8 cellular contexts compared by ENCODE assay signal in genomic region chr22:24189249-24190158, GRCh38. TPM values are rescaled to one million over a fixed set of nuclear protein-coding genes. Genes with fewer than 3 reads are reported as not detected.
DNase-seq lines count a peak whose midpoint lies in the region; ATAC-seq and TF ChIP-seq lines count a peak whose summit lies in the region.

No MANE protein-coding gene starts in this region.

- H3K4me2 ChIP-seq in neuronal stem cell (ENCODE audit: insufficient read depth, low read length, poor library complexity, severe bottlenecking) = no peak overlapping the region

- H3K9me3 ChIP-seq in neuronal stem cell (replicated peaks in 1 of 2; ENCODE audit: control insufficient read depth in 2 of 2, insufficient read depth in 1 of 2, low read depth in 1 of 2, low read length in 2 of 2) = peaks cover 0 to 2% of the 10 kb centered on the region in 2 donors
- no peaks in the 10 kb centered on the region for H3K9me3 ChIP-seq in aorta (ENCODE audit: control insufficient read depth, low read length)

- H2AK5ac ChIP-seq in neuronal stem cell (ENCODE audit: low read depth, low read length) = peak overlapping the region; percentile 92

- peak; percentile 93 for ATAC-seq in aorta (ENCODE audit: low FRiP score)

- H3K4ac ChIP-seq in neuronal stem cell (ENCODE audit: low read length) = peak overlapping the region; percentile 23

- H3K23ac ChIP-seq in neuronal stem cell (ENCODE audit: low read depth, low read length, poor library complexity) = peak overlapping the region; percentile 3

- H2BK15ac ChIP-seq in neuronal stem cell (ENCODE audit: low read length) = peak overlapping the region; percentile 83

- H3K9ac ChIP-seq in neuronal stem cell (ENCODE audit: low read depth, low read length, poor library complexity) = peak overlapping the region; percentile 76

- H2BK5ac ChIP-seq in neuronal stem cell (ENCODE audit: low read length) = peak overlapping the region; percentile 84

- H3K4me3 ChIP-seq in foreskin fibroblast (ENCODE audit: low read depth in 1 of 2, low read length in 2 of 2) (no peak overlapping the region), neuronal stem cell (ENCODE audit: low read length in 2 of 2) (no peak overlapping the region), aorta (ENCODE audit: low read length in 2 of 2) (no peak overlapping the region)

- H3K36me3 ChIP-seq in neuronal stem cell (replicated peaks in 1 of 2; ENCODE audit: control insufficient read depth in 2 of 2, insufficient read depth in 2 of 2, low read length in 2 of 2) = no peaks in the 10 kb centered on the region
- no peaks in the 10 kb centered on the region for H3K36me3 ChIP-seq in aorta (ENCODE audit: control insufficient read depth in 1 of 2, insufficient read depth in 2 of 2, low read length in 1 of 2)

- H3K18ac ChIP-seq in neuronal stem cell (ENCODE audit: low read length) = peak overlapping the region; percentile 87

- no peak overlapping the region for H4K91ac ChIP-seq in neuronal stem cell (ENCODE audit: low read depth, low read length, poor library complexity)

- peak overlapping the region; percentile 71 for H2AFZ ChIP-seq in neuronal stem cell (ENCODE audit: low read length)

- H4K8ac ChIP-seq in neuronal stem cell (ENCODE audit: low read depth, low read length) = peak overlapping the region; percentile 65

- H3K4me1 ChIP-seq in neuronal stem cell (ENCODE audit: control insufficient read depth in 2 of 2, insufficient read depth in 1 of 2, low read depth in 1 of 2, low read length in 2 of 2) = no peaks in the 10 kb centered on the region
- no peaks in the 10 kb centered on the region for H3K4me1 ChIP-seq in aorta (ENCODE audit: control insufficient read depth in 1 of 2, insufficient read depth in 2 of 2, low read length in 2 of 2)

- H3K27me3 ChIP-seq in neuronal stem cell (ENCODE audit: control insufficient read depth in 3 of 3, insufficient read depth in 3 of 3, low read depth in 1 of 3, low read length in 3 of 3) = no peaks in the 10 kb centered on the region
- no peaks in the 10 kb centered on the region for H3K27me3 ChIP-seq in aorta (ENCODE audit: control insufficient read depth in 1 of 2, insufficient read depth in 2 of 2, low read length in 1 of 2)

- H3K14ac ChIP-seq in neuronal stem cell (ENCODE audit: low read length) = peak overlapping the region; percentile 71

- DNase-seq in activated T-cell treated with anti-CD3 and anti-CD28 coated beads for 1 hour (ENCODE audit: low read depth) = peak; percentile 22
- no peak for DNase-seq in activated T-cell treated with anti-CD3 and anti-CD28 coated beads for 4 hours
- DNase-seq in NCI-H524 treated with DMSO at 0.1 percent for 48 hours (lab: John Stamatoyannopoulos, UW) = peak; percentile 12
- peak; percentile 33 for DNase-seq in activated CD8-positive, alpha-beta memory T cell treated with anti-CD3 and anti-CD28 coated beads, Interleukin-2, amount 50 U/mL, for 4 hours
- DNase-seq in foreskin fibroblast = peak; percentile 62 to 87
- peak; percentile 44 for DNase-seq in neuronal stem cell (ENCODE audit: low spot score)
- peak; percentile 81 to 91 for DNase-seq in aorta
- no peak for DNase-seq in H4 (ENCODE audit: low spot score)

- H2BK120ac ChIP-seq in neuronal stem cell (ENCODE audit: low read depth, low read length) = no peak overlapping the region

- TF ChIP-seq CTCF in foreskin fibroblast (IDR thresholded peaks at IDR 0.05; ENCODE audit: low read depth, low read length) = peak; percentile 93

- peak overlapping the region; percentile 60 for H2BK12ac ChIP-seq in neuronal stem cell (ENCODE audit: low read length)

- H3K27ac ChIP-seq in neuronal stem cell (replicated peaks; ENCODE audit: low read length) (no peak overlapping the region), aorta (ENCODE audit: low read depth in 1 of 2, low read length in 2 of 2) (no peak overlapping the region)

- intact Hi-C loops in aorta (cut with DNase I) = loop anchor here (2.0 kb wide), 1 partner anchor 57 kb away; no protein-coding TSS in a partner anchor

- peaks cover 2% of the 10 kb centered on the region for H3K79me1 ChIP-seq in neuronal stem cell (ENCODE audit: low read depth, low read length)

- no CpG with 5 or more reads among the region's 23 CpGs for WGBS in neuronal stem cell (ENCODE audit: extremely low coverage in 2 of 2, insufficient read length in 2 of 2, insufficient replicate concordance in 1 of 2), 2 donors
- WGBS in aorta, 2 donors = 22 to 25% methylated on average over 23 of the region's 23 CpGs

RNA-seq across cellular contexts. Expression of gene SUSD2, which starts 8.2 kb away (rescaled TPM):
- 0.25 TPM for polyA plus RNA-seq in neuronal stem cell (2013, experiment 1 of 2)
- 0.18 TPM for polyA plus RNA-seq in neuronal stem cell (2013, experiment 2 of 2)
- total RNA-seq in aorta = 10 to 100 TPM; 11.2 to 15.0 TPM
- polyA plus RNA-seq in aorta = 10 to 100 TPM in 1 of 2 donors, 1 to 10 TPM in 1; 7.1 to 79.5 TPM
- total RNA-seq in H4 (2014; rRNA removed; shearing (Covaris generic)) = 0.12 and 0.37 TPM in 2 replicates

RNA-seq across cellular contexts. Expression of gene GGT5, which starts 55.4 kb away (rescaled TPM):
- polyA plus RNA-seq in neuronal stem cell (2013, experiment 1 of 2) = not detected
- 0.01 TPM for polyA plus RNA-seq in neuronal stem cell (2013, experiment 2 of 2)
- total RNA-seq in aorta = 10 to 100 TPM; 50.8 to 61.6 TPM
- 100 to 1,000 TPM in 1 of 2 donors, 10 to 100 TPM in 1; 52.3 to 434 TPM for polyA plus RNA-seq in aorta
- not detected in 2 replicates for total RNA-seq in H4 (2014; rRNA removed; shearing (Covaris generic))

Comparison
In these comparisons a context has a peak if more than half of its experiments do, and no peak if none do; other contexts are left out.
1. DNase-seq: peak in activated T-cell treated with anti-CD3 and anti-CD28 coated beads for 1 hour (single experiment), NCI-H524 treated with DMSO at 0.1 percent for 48 hours (single experiment), activated CD8-positive, alpha-beta memory T cell treated with anti-CD3 and anti-CD28 coated beads, Interleukin-2, amount 50 U/mL, for 4 hours (single experiment), foreskin fibroblast (2 of 2), neuronal stem cell (single experiment) and aorta (2 of 2); none in activated T-cell treated with anti-CD3 and anti-CD28 coated beads for 4 hours (single experiment) and H4 (single experiment).
2. RNA of gene GGT5, which starts 55.4 kb away (total RNA-seq): 50.8 to 61.6 TPM in aorta; not detected in H4; every median in the first group is over 10 times any median in the second.